Comparison of ENCODE assay signal across 15 cellular contexts in the genomic region with DNA sequence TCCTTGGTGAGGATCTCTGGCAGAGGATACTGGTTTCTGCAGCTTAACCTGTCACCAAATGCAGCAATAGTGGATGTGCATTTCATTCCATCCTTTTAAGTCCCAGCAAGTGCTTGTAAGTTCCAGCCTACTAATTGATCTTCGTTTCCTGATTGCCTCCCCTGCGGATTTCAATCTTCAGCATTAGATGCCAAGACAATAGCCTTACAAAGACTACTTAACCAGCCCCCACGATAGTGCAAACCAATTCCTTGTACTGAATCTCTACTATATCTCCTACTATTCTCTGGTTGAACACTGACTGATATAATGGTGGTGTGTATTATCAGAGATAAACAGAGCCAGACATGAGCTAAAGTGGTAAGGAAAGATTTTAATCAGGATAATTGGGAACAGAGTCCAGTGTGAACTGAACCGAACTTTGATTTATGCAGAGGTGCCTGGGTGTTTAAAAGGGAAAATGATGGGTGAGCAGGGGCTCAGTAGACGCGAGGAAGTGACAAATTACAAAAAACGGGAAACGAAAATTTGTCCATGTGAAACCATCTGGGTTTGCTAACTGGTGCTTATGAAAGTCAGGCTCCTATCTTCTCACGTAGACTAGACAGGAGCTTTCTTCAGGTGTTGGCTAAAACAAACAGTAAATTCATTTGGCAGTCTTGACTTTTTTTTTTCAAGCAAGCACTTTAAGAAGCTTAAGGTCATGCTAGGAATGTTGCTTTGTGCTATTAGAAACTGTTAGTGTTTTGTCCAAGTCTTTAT.
DNase-seq lines count a peak whose midpoint lies in the region; ATAC-seq and TF ChIP-seq lines count a peak whose summit lies in the region.
"Had no signal": no experiment of that assay in that cellular context is flagged by ENCODE, and none has a peak within 500 bp of the region (broad histone marks: within the 10 kb centered on the region; RNA-seq: fewer than 3 reads in every experiment).

No MANE protein-coding gene starts in this region.

- TF ChIP-seq CTCF in endodermal cell (conservative IDR thresholded peaks at IDR 0.05): no peak

- peaks cover 11% of the 10 kb centered on the region for H3K9me3 ChIP-seq in endodermal cell (ENCODE audit: control insufficient read depth, low read length)
- H3K9me3 ChIP-seq: upper lobe of left lung had no signal

- H3K27ac ChIP-seq in endodermal cell (ENCODE audit: low read depth, low read length): no peak overlapping the region
- H3K27ac ChIP-seq: parathyroid adenoma, upper lobe of left lung had no signal

- peaks cover 10% of the 10 kb centered on the region for H3K4me1 ChIP-seq in endodermal cell (ENCODE audit: control insufficient read depth, insufficient read depth, low read length)
- H3K4me1 ChIP-seq: parathyroid adenoma, upper lobe of left lung had no signal

- peaks cover 17% of the 10 kb centered on the region for H3K4me1 Mint-ChIP-seq in endodermal cell

- no peaks in the 10 kb centered on the region for H3K27me3 ChIP-seq in endodermal cell (ENCODE audit: control insufficient read depth, insufficient read depth, low read length, poor library complexity, severe bottlenecking)
- H3K27me3 ChIP-seq: upper lobe of left lung had no signal

- peak overlapping the region; percentile 3 for H3K4me3 Mint-ChIP-seq in endodermal cell
- H3K4me3 Mint-ChIP-seq: activated CD8-positive, alpha-beta T cell treated with anti-CD3 and anti-CD28 coated beads, Interleukin-2, amount 10 ng/mL, durations not matched to agents 7 days and 5 days had no signal

- no peaks in the 10 kb centered on the region for H3K27me3 Mint-ChIP-seq in endodermal cell (ENCODE audit: insufficient read depth)

- peak overlapping the region; percentile 74 for H3K27ac Mint-ChIP-seq in endodermal cell
- H3K27ac Mint-ChIP-seq: activated CD8-positive, alpha-beta T cell treated with anti-CD3 and anti-CD28 coated beads, Interleukin-2, amount 10 ng/mL, durations not matched to agents 7 days and 5 days had no signal

- H3K9me3 Mint-ChIP-seq in endodermal cell: peaks cover 20% of the 10 kb centered on the region

- H3K36me3 Mint-ChIP-seq in endodermal cell (ENCODE audit: low read depth): peaks cover 6% of the 10 kb centered on the region

- no peak for DNase-seq in endodermal cell
- DNase-seq in NCI-H187 treated with DMSO at 0.1 percent for 48 hours (lab: John Stamatoyannopoulos, UW): no peak
- no peak for DNase-seq in activated CD4-positive, CD25-positive, alpha-beta regulatory T cell treated with anti-CD3 and anti-CD28 coated beads, Interleukin-2, amount 50 U/mL, for 72 hours
- no peak for DNase-seq in NCI-H1417 (lab: John Stamatoyannopoulos, UW)
- DNase-seq in activated naive CD4-positive, alpha-beta T cell (lab: John Stamatoyannopoulos, UW): no peak
- DNase-seq: activated CD8-positive, alpha-beta T cell treated with anti-CD3 and anti-CD28 coated beads, Interleukin-2, amount 10 ng/mL, durations not matched to agents 7 days and 5 days; aorta; erythroblast; islet precursor cell; NCI-H2171; upper lobe of left lung had no signal

- WGBS in endodermal cell (ENCODE audit: insufficient coverage in 1 of 2, insufficient read length in 1 of 2), 2 experiments: 58 to 67% methylated on average over 8 to 9 of the region's 9 CpGs

- peak overlapping the region; percentile 2 for H3K4me3 ChIP-seq in endodermal cell (ENCODE audit: low read length)
- H3K4me3 ChIP-seq: upper lobe of left lung had no signal

- no peak overlapping the region for H3K9ac ChIP-seq in endodermal cell (ENCODE audit: extremely low read depth, low read length, poor library complexity, severe bottlenecking)
- H3K9ac ChIP-seq: parathyroid adenoma had no signal

- ATAC-seq in GM18867 (IDR thresholded peaks at IDR 0.05; ENCODE audit: unreplicated experiment) (peak; percentile 93), GM21723 (IDR thresholded peaks at IDR 0.05; ENCODE audit: unreplicated experiment) (peak; percentile 90), HG03439 (IDR thresholded peaks at IDR 0.05; ENCODE audit: unreplicated experiment) (peak; percentile 89)
- ATAC-seq: activated CD8-positive, alpha-beta T cell treated with anti-CD3 and anti-CD28 coated beads, Interleukin-2, amount 10 ng/mL, durations not matched to agents 7 days and 5 days had no signal

- no peaks in the 10 kb centered on the region for H3K36me3 ChIP-seq in endodermal cell (ENCODE audit: control insufficient read depth, insufficient read depth, low read length)
- H3K36me3 ChIP-seq: upper lobe of left lung had no signal
